29 cellular contexts compared by ENCODE assay signal in genomic region chr17:74799097-74799496, GRCh38.
"Had no signal": no experiment of that assay in that cellular context is flagged by ENCODE, and none has a peak within 500 bp of the region (broad histone marks: within the 10 kb centered on the region; RNA-seq: fewer than 3 reads in every experiment).

No MANE protein-coding gene starts in this region.

- ATAC-seq: activated CD8-positive, alpha-beta T cell treated with anti-CD3 and anti-CD28 coated beads for 36 hours had no signal

- H3K27me3 Mint-ChIP-seq: activated CD4-positive, alpha-beta T cell treated with anti-CD3 and anti-CD28 coated beads, Interleukin-2, amount 10 ng/mL, durations not matched to agents 24 days and 14 days; activated CD8-positive, alpha-beta T cell treated with anti-CD3 and anti-CD28 coated beads for 36 hours; activated naive CD4-positive, alpha-beta T cell treated with anti-CD3 and anti-CD28 coated beads, Interleukin-2, amount 50 U/mL, for 24 hours; activated naive CD8-positive, alpha-beta T cell treated with anti-CD3 and anti-CD28 coated beads, Interleukin-2, amount 10 ng/mL, durations not matched to agents 7 days and 5 days; activated T-cell treated with anti-CD3 and anti-CD28 coated beads, Interleukin-2, amount 50 U/mL, for 24 hours had no signal

- H3K27me3 ChIP-seq: ascending aorta, MG63, Peyer's patch, SJSA1 had no signal

- H3K4me1 ChIP-seq: ascending aorta, Peyer's patch, SJSA1 had no signal

- H3K4me1 Mint-ChIP-seq: activated CD4-positive, alpha-beta T cell treated with anti-CD3 and anti-CD28 coated beads, Interleukin-2, amount 10 ng/mL, durations not matched to agents 24 days and 14 days; activated naive CD4-positive, alpha-beta T cell treated with anti-CD3 and anti-CD28 coated beads, Interleukin-2, amount 50 U/mL, for 24 hours had no signal

- H3K27ac Mint-ChIP-seq: activated CD4-positive, alpha-beta T cell treated with anti-CD3 and anti-CD28 coated beads, Interleukin-2, amount 10 ng/mL, durations not matched to agents 24 days and 14 days; activated CD8-positive, alpha-beta T cell treated with anti-CD3 and anti-CD28 coated beads for 36 hours; activated naive CD4-positive, alpha-beta T cell treated with anti-CD3 and anti-CD28 coated beads, Interleukin-2, amount 50 U/mL, for 24 hours; activated naive CD8-positive, alpha-beta T cell treated with anti-CD3 and anti-CD28 coated beads, Interleukin-2, amount 10 ng/mL, durations not matched to agents 7 days and 5 days; activated T-cell treated with anti-CD3 and anti-CD28 coated beads, Interleukin-2, amount 50 U/mL, for 24 hours; activated T-helper 2 cell treated with anti-CD3 and anti-CD28 coated beads, Interferon-gamma antibody, Interleukin-2, Interleukin-4, amounts not matched to agents 10 μg/mL and 5 μg/mL and 100 μg/mL, durations not matched to agents 14 hours and 24 hours and 36 hours had no signal

- H3K9me3 Mint-ChIP-seq: activated CD4-positive, alpha-beta T cell treated with anti-CD3 and anti-CD28 coated beads, Interleukin-2, amount 10 ng/mL, durations not matched to agents 24 days and 14 days; activated CD8-positive, alpha-beta T cell treated with anti-CD3 and anti-CD28 coated beads for 36 hours; activated naive CD4-positive, alpha-beta T cell treated with anti-CD3 and anti-CD28 coated beads, Interleukin-2, amount 50 U/mL, for 24 hours; activated naive CD8-positive, alpha-beta T cell treated with anti-CD3 and anti-CD28 coated beads, Interleukin-2, amount 10 ng/mL, durations not matched to agents 7 days and 5 days; activated T-cell treated with anti-CD3 and anti-CD28 coated beads, Interleukin-2, amount 50 U/mL, for 24 hours; activated T-helper 2 cell treated with anti-CD3 and anti-CD28 coated beads, Interferon-gamma antibody, Interleukin-2, Interleukin-4, amounts not matched to agents 10 μg/mL and 5 μg/mL and 100 μg/mL, durations not matched to agents 14 hours and 24 hours and 36 hours had no signal

- H3K27ac ChIP-seq: ascending aorta, Peyer's patch, SJSA1 had no signal

- H3K4me3 Mint-ChIP-seq: activated CD4-positive, alpha-beta T cell treated with anti-CD3 and anti-CD28 coated beads, Interleukin-2, amount 10 ng/mL, durations not matched to agents 24 days and 14 days; activated CD8-positive, alpha-beta T cell treated with anti-CD3 and anti-CD28 coated beads for 36 hours; activated naive CD4-positive, alpha-beta T cell treated with anti-CD3 and anti-CD28 coated beads, Interleukin-2, amount 50 U/mL, for 24 hours; activated naive CD8-positive, alpha-beta T cell treated with anti-CD3 and anti-CD28 coated beads, Interleukin-2, amount 10 ng/mL, durations not matched to agents 7 days and 5 days; activated T-cell treated with anti-CD3 and anti-CD28 coated beads, Interleukin-2, amount 50 U/mL, for 24 hours had no signal

- H3K4me3 ChIP-seq: ascending aorta, MG63, Peyer's patch, SJSA1 had no signal

- H3K9me3 ChIP-seq: ascending aorta, MG63, Peyer's patch, SJSA1 had no signal

- DNase-seq: activated CD4-positive, alpha-beta T cell treated with anti-CD3 and anti-CD28 coated beads, Interleukin-2, amount 10 ng/mL, durations not matched to agents 24 days and 14 days; activated CD4-positive, alpha-beta T cell treated with anti-CD3 and anti-CD28 coated beads, Interleukin-2, amount 50 U/mL, for 4 hours; activated CD8-positive, alpha-beta T cell treated with anti-CD3 and anti-CD28 coated beads for 36 hours; activated gamma-delta T cell; activated naive CD4-positive, alpha-beta T cell treated with Interleukin-2 at 50 U/mL for 16 hours; activated naive CD8-positive, alpha-beta T cell treated with anti-CD3 and anti-CD28 coated beads, Interleukin-2, amount 10 ng/mL, durations not matched to agents 7 days and 5 days; activated T-cell treated with anti-CD3 and anti-CD28 coated beads, Interleukin-2, amount 50 U/mL, for 24 hours; amygdala; Kasumi-1; KG1; MG63; NCI-H1048; NCI-H1105 treated with DMSO at 0.1 percent for 48 hours; NCI-H1436; NCI-H1694 treated with DMSO at 0.1 percent for 48 hours; NCI-H2029; NCI-H345; NCI-H524 treated with DMSO at 0.1 percent for 48 hours; Peyer's patch; RPMI8226; SHP77 treated with DMSO at 0.1 percent for 48 hours; SW 1271; T-helper 1 cell; T-helper 2 cell; T-helper 9 cell had no signal
